ENCODE assay signal across 31 cellular contexts in the genomic region with DNA sequence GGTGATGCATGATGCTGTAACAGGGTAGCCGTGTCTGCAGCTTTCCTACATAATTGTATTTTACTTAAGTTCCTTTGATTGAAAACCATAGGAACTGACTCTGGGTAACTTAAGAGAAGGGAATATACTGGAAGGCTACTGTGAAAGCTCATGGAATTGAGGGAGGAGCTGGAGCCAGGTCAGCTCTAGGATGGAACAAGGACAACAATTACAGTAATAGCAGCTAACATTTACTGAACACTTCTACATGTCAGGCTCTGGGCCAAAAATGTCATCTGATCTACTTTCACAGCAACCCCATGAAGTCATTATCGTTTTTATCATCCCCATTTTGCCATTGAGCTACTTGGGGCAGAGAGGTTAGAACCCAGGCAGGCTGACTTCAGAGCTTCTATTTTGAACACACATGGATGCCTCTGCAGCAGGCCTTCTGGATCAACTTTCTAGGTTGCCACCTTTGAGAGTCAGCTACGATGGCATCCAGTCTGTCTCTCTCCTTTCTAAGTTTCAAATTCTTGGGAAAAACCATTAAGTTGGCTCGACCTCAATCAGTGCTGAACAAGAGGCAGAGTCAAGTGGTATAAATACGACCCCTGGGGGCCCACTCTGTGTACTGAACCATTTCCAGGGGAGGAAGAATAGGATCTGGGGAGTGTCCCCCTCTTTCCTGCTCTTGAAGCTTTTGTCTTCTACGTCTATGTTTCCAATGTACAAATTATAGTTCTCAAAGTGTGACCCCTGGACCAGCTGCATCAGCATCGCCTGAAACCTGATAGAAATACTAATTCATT.
DNase-seq lines count a peak whose midpoint lies in the region; ATAC-seq and TF ChIP-seq lines count a peak whose summit lies in the region.
"Had no signal": no experiment of that assay in that cellular context is flagged by ENCODE, and none has a peak within 500 bp of the region (broad histone marks: within the 10 kb centered on the region; RNA-seq: fewer than 3 reads in every experiment).

No MANE protein-coding gene starts in this region.

- no peak overlapping the region for H3K23ac ChIP-seq in H9 (ENCODE audit: insufficient read length, low read depth, low read length)

- no peak overlapping the region for H3T11ph ChIP-seq in H9 (ENCODE audit: low read length)

- no peak overlapping the region for H3K27ac ChIP-seq in H9 (ENCODE audit: insufficient read length, low read depth, low read length)
- H3K27ac ChIP-seq: heart right ventricle had no signal

- no peaks in the 10 kb centered on the region for H4K20me1 ChIP-seq in H9 (ENCODE audit: control insufficient read depth, insufficient read depth, insufficient read length)

- H3K4me1 ChIP-seq in H9 (ENCODE audit: insufficient read depth, low read length) = no peaks in the 10 kb centered on the region
- H3K4me1 ChIP-seq: heart right ventricle had no signal

- H3K79me1 ChIP-seq in H9 (ENCODE audit: insufficient read depth, low read depth, low read length, poor library complexity, severe bottlenecking) = no peaks in the 10 kb centered on the region

- H3K27me3 Mint-ChIP-seq in H9 (ENCODE audit: low read depth) = no peaks in the 10 kb centered on the region; the same call in none of the 2 replicates
- H3K27me3 Mint-ChIP-seq: CD4-positive, CD25-positive, alpha-beta regulatory T cell; stimulated activated memory B cell treated with anti-CD40 and anti-IgM and Interleukin-4, amounts not matched to agents 10 μg/mL and 1 μg/mL and 100 μg/mL, for 72 hours had no signal

- H3K36me3 Mint-ChIP-seq in H9 (ENCODE audit: insufficient read depth in 1 of 3, low read depth in 3 of 3) = no peaks in the 10 kb centered on the region
- no peaks in the 10 kb centered on the region for H3K36me3 Mint-ChIP-seq in activated naive CD4-positive, alpha-beta T cell treated with anti-CD3 and anti-CD28 coated beads, Interleukin-2, amount 50 U/mL, for 72 hours
- H3K36me3 Mint-ChIP-seq: CD4-positive, CD25-positive, alpha-beta regulatory T cell; memory B cell; stimulated activated memory B cell treated with anti-CD40 and anti-IgM and Interleukin-4, amounts not matched to agents 10 μg/mL and 1 μg/mL and 100 μg/mL, for 72 hours had no signal

- H3K79me2 ChIP-seq in H9 (ENCODE audit: insufficient read depth, low read length) = no peaks in the 10 kb centered on the region

- H3K14ac ChIP-seq in H9 (ENCODE audit: insufficient read depth, low read length) = no peak overlapping the region

- no peak overlapping the region for H2BK20ac ChIP-seq in H9 (ENCODE audit: low read depth, low read length, poor library complexity, severe bottlenecking)

- ATAC-seq in activated naive CD4-positive, alpha-beta T cell treated with anti-CD3 and anti-CD28 coated beads, Interleukin-2, amount 50 U/mL, for 72 hours = no peak
- ATAC-seq: activated CD4-positive, alpha-beta T cell treated with anti-CD3 and anti-CD28 coated beads for 36 hours; effector memory CD8-positive, alpha-beta T cell; esophagus mucosa; GM12878; heart right ventricle; HepG2; left cardiac atrium; PC-3; Right ventricle myocardium inferior; sciatic nerve; stimulated activated memory B cell treated with anti-CD40 and anti-IgM and Interleukin-4, amounts not matched to agents 10 μg/mL and 1 μg/mL and 100 μg/mL, for 72 hours had no signal

- H3K27ac Mint-ChIP-seq in H9 = no peak overlapping the region
- no peak overlapping the region for H3K27ac Mint-ChIP-seq in activated naive CD4-positive, alpha-beta T cell treated with anti-CD3 and anti-CD28 coated beads, Interleukin-2, amount 50 U/mL, for 72 hours
- H3K27ac Mint-ChIP-seq: activated CD4-positive, alpha-beta T cell treated with anti-CD3 and anti-CD28 coated beads for 36 hours; CD4-positive, CD25-positive, alpha-beta regulatory T cell; effector memory CD8-positive, alpha-beta T cell; memory B cell; stimulated activated memory B cell treated with anti-CD40 and anti-IgM and Interleukin-4, amounts not matched to agents 10 μg/mL and 1 μg/mL and 100 μg/mL, for 72 hours had no signal

- H2BK5ac ChIP-seq in H9 (ENCODE audit: insufficient read length, low read length) = no peak overlapping the region

- no peak overlapping the region for H3K4ac ChIP-seq in H9 (ENCODE audit: low read depth, low read length)

- H3K9me3 ChIP-seq in H9 (ENCODE audit: control insufficient read depth, low read depth, low read length) = no peaks in the 10 kb centered on the region
- H3K9me3 ChIP-seq: heart right ventricle had no signal

- no peak overlapping the region for H2AFZ ChIP-seq in H9 (ENCODE audit: low read length)

- peaks cover 6 to 7% of the 10 kb centered on the region in 2 experiments for H3K4me1 Mint-ChIP-seq in H9
- H3K4me1 Mint-ChIP-seq: activated CD4-positive, alpha-beta T cell treated with anti-CD3 and anti-CD28 coated beads for 36 hours; CD4-positive, CD25-positive, alpha-beta regulatory T cell; memory B cell; stimulated activated memory B cell treated with anti-CD40 and anti-IgM and Interleukin-4, amounts not matched to agents 10 μg/mL and 1 μg/mL and 100 μg/mL, for 72 hours had no signal

- H3K4me3 Mint-ChIP-seq in H9 = no peak overlapping the region
- H3K4me3 Mint-ChIP-seq: activated CD4-positive, alpha-beta T cell treated with anti-CD3 and anti-CD28 coated beads for 36 hours; CD4-positive, CD25-positive, alpha-beta regulatory T cell; effector memory CD8-positive, alpha-beta T cell; memory B cell; stimulated activated memory B cell treated with anti-CD40 and anti-IgM and Interleukin-4, amounts not matched to agents 10 μg/mL and 1 μg/mL and 100 μg/mL, for 72 hours had no signal

- no peak overlapping the region for H4K91ac ChIP-seq in H9 (ENCODE audit: insufficient read length, low read depth, low read length)

- H4K8ac ChIP-seq in H9 (replicated peaks; ENCODE audit: insufficient read length, low read depth, low read length) = no peak overlapping the region

- H3K27me3 ChIP-seq in H9 (ENCODE audit: insufficient read depth, low read length) = no peaks in the 10 kb centered on the region
- H3K27me3 ChIP-seq: heart right ventricle had no signal

- no peaks in the 10 kb centered on the region for H3K9me3 Mint-ChIP-seq in H9
- H3K9me3 Mint-ChIP-seq in activated naive CD4-positive, alpha-beta T cell treated with anti-CD3 and anti-CD28 coated beads, Interleukin-2, amount 50 U/mL, for 72 hours = no peaks in the 10 kb centered on the region
- H3K9me3 Mint-ChIP-seq: effector memory CD8-positive, alpha-beta T cell had no signal

- no peak overlapping the region for H3K9ac ChIP-seq in H9 (ENCODE audit: extremely low read depth, insufficient read length, low read length)

- no peak overlapping the region for H3K18ac ChIP-seq in H9 (ENCODE audit: insufficient read length, low read depth, low read length)

- H3K56ac ChIP-seq in H9 (ENCODE audit: insufficient read length, low read depth, low read length) = no peak overlapping the region

- peak; percentile 64 for TF ChIP-seq CTCF in H9 (conservative IDR thresholded peaks at IDR 0.05)

- H3K23me2 ChIP-seq in H9 (ENCODE audit: insufficient read length, low read depth, low read length, poor library complexity, severe bottlenecking) = no peaks in the 10 kb centered on the region

- H2AK5ac ChIP-seq in H9 (ENCODE audit: insufficient read length, low read length) = no peak overlapping the region

- WGBS in H9 (ENCODE audit: extremely low coverage, insufficient read length, low lambda C conversion rate) = no CpG with 5 or more reads among the region's 7 CpGs

- no peak overlapping the region for H2BK12ac ChIP-seq in H9 (ENCODE audit: insufficient read length, low read depth, low read length)

- no peak overlapping the region for H2BK120ac ChIP-seq in H9 (ENCODE audit: low read depth, low read length, poor library complexity, severe bottlenecking)

- no peak overlapping the region for H2BK15ac ChIP-seq in H9 (ENCODE audit: low read depth, low read length)

- H4K5ac ChIP-seq in H9 (ENCODE audit: insufficient read length, low read depth, low read length) = no peak overlapping the region

- H3K4me2 ChIP-seq in H9 (ENCODE audit: insufficient read depth, insufficient read length, low read length) = no peak overlapping the region

- DNase-seq in DMS53 (lab: John Stamatoyannopoulos, UW) (peak; percentile 33), H9 (no peak), NCI-H69 (lab: John Stamatoyannopoulos, UW) (peak; percentile 23), iPS-NIHi7 (ENCODE audit: extremely low spot score) (peak; percentile 50), A172 (ENCODE audit: low spot score) (no peak), AML-193 (lab: John Stamatoyannopoulos, UW) (no peak)
- no peak for DNase-seq in activated naive CD4-positive, alpha-beta T cell treated with anti-CD3 and anti-CD28 coated beads, Interleukin-2, amount 50 U/mL, for 72 hours (ENCODE audit: low spot score in 2 of 2)
- DNase-seq: activated CD4-positive, alpha-beta T cell treated with anti-CD3 and anti-CD28 coated beads for 36 hours; activated effector memory CD4-positive, alpha-beta T cell treated with Interleukin-2 at 50 U/mL for 16 hours; activated T-cell treated with anti-CD3 and anti-CD28 coated beads for 4 hours; CD4-positive, CD25-positive, alpha-beta regulatory T cell; cortex of kidney; effector memory CD8-positive, alpha-beta T cell; foreskin fibroblast; heart right ventricle; Kasumi-1; left cardiac atrium; NCI-H187 treated with DMSO at 0.1 percent for 48 hours; NCI-H226; PC-3; stimulated activated CD4-positive, alpha-beta T cell treated with anti-CD3 and anti-CD28 coated beads, Interleukin-12 subunit alpha, Interleukin-12 subunit beta, amount 100 ng/mL, for 4 hours; stimulated activated CD4-positive, alpha-beta T cell treated with anti-CD3 and anti-CD28 coated beads, Interleukin-4, amount 100 ng/mL, for 4 hours; substantia nigra; T-helper 2 cell had no signal

Comparison
In these comparisons a context has a peak if more than half of its experiments do, and no peak if none do; other contexts are left out.
1. DNase-seq: peak in DMS53 (single experiment), NCI-H69 (single experiment) and iPS-NIHi7 (single experiment); none in H9 (single experiment), A172 (single experiment), activated naive CD4-positive, alpha-beta T cell treated with anti-CD3 and anti-CD28 coated beads, Interleukin-2, amount 50 U/mL, for 72 hours (0 of 2) and AML-193 (0 of 2).